In the genomic region with DNA sequence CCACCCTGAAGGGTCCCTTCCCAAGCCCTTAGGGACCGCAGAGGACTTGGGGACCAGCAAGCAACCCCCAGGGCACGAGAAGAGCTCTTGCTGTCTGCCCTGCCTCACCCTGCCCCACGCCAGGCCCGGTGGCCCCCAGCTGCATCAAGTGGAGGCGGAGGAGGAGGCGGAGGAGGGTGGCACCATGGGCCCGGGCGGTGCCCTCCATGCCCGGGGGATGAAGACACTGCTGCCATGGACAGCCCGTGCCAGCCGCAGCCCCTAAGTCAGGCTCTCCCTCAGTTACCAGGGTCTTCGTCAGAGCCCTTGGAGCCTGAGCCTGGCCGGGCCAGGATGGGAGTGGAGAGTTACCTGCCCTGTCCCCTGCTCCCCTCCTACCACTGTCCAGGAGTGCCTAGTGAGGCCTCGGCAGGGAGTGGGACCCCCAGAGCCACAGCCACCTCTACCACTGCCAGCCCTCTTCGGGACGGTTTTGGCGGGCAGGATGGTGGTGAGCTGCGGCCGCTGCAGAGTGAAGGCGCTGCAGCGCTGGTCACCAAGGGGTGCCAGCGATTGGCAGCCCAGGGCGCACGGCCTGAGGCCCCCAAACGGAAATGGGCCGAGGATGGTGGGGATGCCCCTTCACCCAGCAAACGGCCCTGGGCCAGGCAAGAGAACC, we compare ENCODE assay signal across 9 cellular contexts. TPM values are rescaled to one million over a fixed set of nuclear protein-coding genes. Genes with fewer than 3 reads are reported as not detected.
DNase-seq lines count a peak whose midpoint lies in the region; ATAC-seq and TF ChIP-seq lines count a peak whose summit lies in the region.
"Had no signal": no experiment of that assay in that cellular context is flagged by ENCODE, and none has a peak within 500 bp of the region (broad histone marks: within the 10 kb centered on the region; RNA-seq: fewer than 3 reads in every experiment).

No MANE protein-coding gene starts in this region.

- no peak overlapping the region for H3K9ac ChIP-seq in fibroblast of lung (ENCODE audit: insufficient read depth, low read length)
- H3K9ac ChIP-seq in rectal smooth muscle tissue (ENCODE audit: low read length): no peak overlapping the region

- H3K9me3 ChIP-seq in fibroblast of lung (ENCODE audit: control insufficient read depth, insufficient read depth, low read depth, low read length): no peaks in the 10 kb centered on the region

- peaks cover 4% of the 10 kb centered on the region for H4K20me1 ChIP-seq in fibroblast of lung (ENCODE audit: control insufficient read depth, extremely low read depth, insufficient read depth, low read length)

- no peak overlapping the region for H2AFZ ChIP-seq in fibroblast of lung (ENCODE audit: low read length)

- H3K4me2 ChIP-seq in fibroblast of lung (ENCODE audit: extremely low read depth, insufficient read depth, low read length): peak overlapping the region; percentile 92

- H3K4me3 ChIP-seq in GM08714 (ENCODE audit: low read length): peak overlapping the region; percentile 96
- H3K4me3 ChIP-seq in fibroblast of lung (replicated peaks in 1 of 4; ENCODE audit: control extremely low read depth in 1 of 4, insufficient read depth in 1 of 4, low read depth in 3 of 4, low read length in 4 of 4): peak overlapping the region; percentile 71 to 83 (median 80)
- peak overlapping the region; percentile 84 for H3K4me3 ChIP-seq in rectal smooth muscle tissue (ENCODE audit: low read length)

- no peak for DNase-seq in fibroblast of lung (ENCODE audit: low read depth in 2 of 2)
- no peak for DNase-seq in NCI-H2196 (lab: John Stamatoyannopoulos, UW; ENCODE audit: unreplicated experiment)
- DNase-seq in SIG-M5 (lab: John Stamatoyannopoulos, UW): no peak
- no peak for DNase-seq in NOMO-1 treated with DMSO at 0.1 percent for 48 hours (lab: John Stamatoyannopoulos, UW; ENCODE audit: unreplicated experiment)
- DNase-seq: activated CD4-positive, alpha-beta T cell treated with anti-CD3 and anti-CD28 coated beads for 1 hour had no signal

- peak overlapping the region; percentile 91 for H3K27ac ChIP-seq in VCaP
- peak overlapping the region; percentile 67 for H3K27ac ChIP-seq in fibroblast of lung (ENCODE audit: insufficient read depth, low read length)
- H3K27ac ChIP-seq in rectal smooth muscle tissue (ENCODE audit: low read depth, low read length): peak overlapping the region; percentile 88

- H3K36me3 ChIP-seq in fibroblast of lung (ENCODE audit: control insufficient read depth, insufficient read depth, low read length) (peaks cover 22% of the 10 kb centered on the region), rectal smooth muscle tissue (ENCODE audit: control insufficient read depth, insufficient read depth, low read length) (peaks cover 14% of the 10 kb centered on the region)

- H3K27me3 ChIP-seq in fibroblast of lung (ENCODE audit: control insufficient read depth, insufficient read depth, low read length) (no peaks in the 10 kb centered on the region), rectal smooth muscle tissue (ENCODE audit: control insufficient read depth, insufficient read depth, low read length) (no peaks in the 10 kb centered on the region)

- H3K4me1 ChIP-seq in fibroblast of lung (ENCODE audit: control insufficient read depth, extremely low read depth, insufficient read depth, low read length) (peaks cover 41% of the 10 kb centered on the region), rectal smooth muscle tissue (ENCODE audit: control insufficient read depth, insufficient read depth, low read length) (peaks cover 47% of the 10 kb centered on the region)

- H3K79me2 ChIP-seq in fibroblast of lung (ENCODE audit: control insufficient read depth, insufficient read depth, low read length): peaks cover 60% of the 10 kb centered on the region

- TF ChIP-seq CTCF in VCaP (conservative IDR thresholded peaks at IDR 0.05): no peak
- TF ChIP-seq CTCF in fibroblast of lung (conservative IDR thresholded peaks at IDR 0.05 in 1 of 2, IDR thresholded peaks at IDR 0.05 in 1 of 2; ENCODE audit: low read depth in 1 of 2, low read length in 2 of 2): no peak

- no peak for ATAC-seq in HG03342 (IDR thresholded peaks at IDR 0.05; ENCODE audit: unreplicated experiment)

RNA-seq across cellular contexts. Expression of a gene that starts 1.5 kb away (rescaled TPM):
- 83.2 and 106 TPM in 2 replicates for total RNA-seq in fibroblast of lung
- 27.3 and 33.9 TPM in 2 replicates for polyA plus RNA-seq in fibroblast of lung
- 64.9 and 89.0 TPM in 2 replicates for polyA plus RNA-seq in fibroblast of lung (2012)
- 111 and 230 TPM in 2 replicates for polyA minus RNA-seq in fibroblast of lung (ENCODE audit: low replicate concordance)

RNA-seq across cellular contexts. Expression of a gene that starts 22.4 kb away (rescaled TPM):
- total RNA-seq in fibroblast of lung: 4.4 and 10.6 TPM in 2 replicates
- polyA plus RNA-seq in fibroblast of lung: 11.8 and 12.8 TPM in 2 replicates
- polyA plus RNA-seq in fibroblast of lung (2012): 24.0 and 26.1 TPM in 2 replicates
- 20.2 and 33.3 TPM in 2 replicates for polyA minus RNA-seq in fibroblast of lung (ENCODE audit: low replicate concordance)

RNA-seq across cellular contexts. Expression of a gene that starts 25.1 kb away (rescaled TPM):
- total RNA-seq in fibroblast of lung: 0.26 TPM in 1 of 2 replicates, not detected in the other
- 0.99 TPM in 1 of 2 replicates, not detected in the other for polyA plus RNA-seq in fibroblast of lung
- 2.0 TPM in 1 of 2 replicates, not detected in the other for polyA plus RNA-seq in fibroblast of lung (2012)
- 2.2 TPM in 1 of 2 replicates, not detected in the other for polyA minus RNA-seq in fibroblast of lung (ENCODE audit: low replicate concordance)

RNA-seq across cellular contexts. Expression of a gene that starts 49.5 kb away (rescaled TPM):
- 22.1 and 41.9 TPM in 2 replicates for total RNA-seq in fibroblast of lung
- 74.4 and 134 TPM in 2 replicates for polyA plus RNA-seq in fibroblast of lung
- 54.5 and 108 TPM in 2 replicates for polyA plus RNA-seq in fibroblast of lung (2012)
- polyA minus RNA-seq in fibroblast of lung (ENCODE audit: low replicate concordance): 179 and 323 TPM in 2 replicates

RNA-seq across cellular contexts. Expression of a gene that starts 49.8 kb away (rescaled TPM):
- total RNA-seq in fibroblast of lung: not detected in 2 replicates
- polyA plus RNA-seq in fibroblast of lung: not detected in 2 replicates
- polyA plus RNA-seq in fibroblast of lung (2012): not detected in 2 replicates
- not detected in 2 replicates for polyA minus RNA-seq in fibroblast of lung (ENCODE audit: low replicate concordance)
